Comparison of ENCODE assay signal across 14 cellular contexts in genomic region chr18:35141077-35141476, GRCh38.
"Had no signal": no experiment of that assay in that cellular context is flagged by ENCODE, and none has a peak within 500 bp of the region (broad histone marks: within the 10 kb centered on the region; RNA-seq: fewer than 3 reads in every experiment).

No MANE protein-coding gene starts in this region.

- DNase-seq: activated CD4-positive, alpha-beta T cell treated with anti-CD3 and anti-CD28 coated beads, Interleukin-2, amount 50 U/mL, for 4 hours; activated CD4-positive, CD25-positive, alpha-beta regulatory T cell treated with anti-CD3 and anti-CD28 coated beads, Interleukin-2, amount 50 U/mL, for 72 hours; activated effector memory CD4-positive, alpha-beta T cell treated with anti-CD3 and anti-CD28 coated beads, Interleukin-2, amount 50 U/mL, for 16 hours; activated T-cell treated with anti-CD3 and anti-CD28 coated beads, Interleukin-2, amount 50 U/mL, for 1 hour; anterior cingulate cortex; head of caudate nucleus; islet precursor cell; mesenchymal stem cell; stimulated activated CD4-positive, alpha-beta T cell treated with anti-CD3 and anti-CD28 coated beads, Interleukin-4, amount 100 ng/mL, for 1 hour; stimulated activated CD8-positive, alpha-beta memory T cell treated with anti-CD3 and anti-CD28 coated beads, Interleukin-4, amount 100 ng/mL, for 48 hours had no signal

- H3K9me3 Mint-ChIP-seq: activated naive CD4-positive, alpha-beta T cell treated with anti-CD3 and anti-CD28 coated beads, Interleukin-2, amount 50 U/mL, for 72 hours; neural crest cell had no signal

- ATAC-seq: esophagus mucosa, left lobe of liver had no signal

- H3K4me3 Mint-ChIP-seq: neural crest cell had no signal
